In the genomic region with DNA sequence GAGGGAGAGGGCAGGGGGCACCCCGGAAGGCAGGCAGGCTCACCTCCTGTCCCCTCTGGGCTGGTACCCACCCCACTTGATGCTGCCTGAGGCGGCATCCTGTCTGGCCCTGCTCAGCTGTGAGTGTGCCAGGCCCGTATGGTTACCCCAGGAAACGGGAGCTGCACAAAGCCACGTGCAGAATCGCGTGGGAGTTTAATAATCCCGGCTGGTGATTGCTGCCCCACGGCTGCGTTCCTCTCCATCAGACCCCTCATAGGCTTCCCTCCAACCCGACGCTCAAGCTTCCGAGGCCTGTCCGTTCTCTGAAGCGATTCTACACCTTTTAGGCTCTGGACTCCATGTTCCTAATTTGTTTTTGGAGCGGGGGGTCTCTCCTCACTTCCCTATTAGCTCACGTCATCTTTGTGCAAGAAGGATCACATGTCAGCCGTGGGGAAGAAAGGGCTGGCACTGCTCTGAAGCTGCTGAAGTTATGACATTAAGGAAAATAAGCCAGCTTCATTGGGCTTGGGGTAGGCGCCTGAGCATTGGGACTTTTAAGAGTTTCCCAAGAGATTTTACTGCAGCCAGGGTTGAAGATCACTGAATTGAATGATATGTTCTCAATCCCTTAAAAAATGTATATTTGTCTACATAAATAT, we compare ENCODE assay signal across 17 cellular contexts. TPM values are rescaled to one million over a fixed set of nuclear protein-coding genes. Genes with fewer than 3 reads are reported as not detected.
DNase-seq lines count a peak whose midpoint lies in the region; ATAC-seq, FAIRE-seq and TF ChIP-seq lines count a peak whose summit lies in the region.
"Had no signal": no experiment of that assay in that cellular context is flagged by ENCODE, and none has a peak within 500 bp of the region (broad histone marks: within the 10 kb centered on the region; RNA-seq: fewer than 3 reads in every experiment).

No MANE protein-coding gene starts in this region.

- H3K27me3 ChIP-seq in astrocyte (ENCODE audit: insufficient read depth, low read length) (no peaks in the 10 kb centered on the region), iPS-15b (ENCODE audit: control insufficient read depth, insufficient read depth, low read length) (no peaks in the 10 kb centered on the region), pancreas (no peaks in the 10 kb centered on the region)
- H3K27me3 ChIP-seq: ovary, thyroid gland had no signal

- ATAC-seq in pancreas, result peak; percentile 38 to 58 (median 46)
- ATAC-seq in GM18909 (IDR thresholded peaks at IDR 0.05; ENCODE audit: poor library complexity, unreplicated experiment), result no peak
- ATAC-seq: lower lobe of right lung had no signal

- H3K27me3 Mint-ChIP-seq in astrocyte (ENCODE audit: low read depth, unreplicated experiment), result peaks cover 13% of the 10 kb centered on the region

- intact Hi-C loops in pancreas (cut with DNase I), result no loop called here

- peak overlapping the region; percentile 72 for H2AFZ ChIP-seq in astrocyte (ENCODE audit: low read depth, low read length)

- H3K4me3 Mint-ChIP-seq in astrocyte (ENCODE audit: unreplicated experiment), result peak overlapping the region; percentile 84
- H3K4me3 Mint-ChIP-seq: central memory CD8-positive, alpha-beta T cell had no signal

- no peaks in the 10 kb centered on the region for H3K36me3 Mint-ChIP-seq in astrocyte (ENCODE audit: low read depth, unreplicated experiment)

- no peak for TF ChIP-seq CTCF in astrocyte (IDR thresholded peaks at IDR 0.05; ENCODE audit: insufficient read depth, low read depth, low read length)
- no peak for TF ChIP-seq CTCF in pancreas (IDR thresholded peaks at IDR 0.05)

- H3K4me1 Mint-ChIP-seq in astrocyte (ENCODE audit: low read depth, unreplicated experiment), result peaks cover 18% of the 10 kb centered on the region
- H3K4me1 Mint-ChIP-seq: central memory CD8-positive, alpha-beta T cell had no signal

- no peaks in the 10 kb centered on the region for H3K9me3 Mint-ChIP-seq in astrocyte (ENCODE audit: unreplicated experiment)
- H3K9me3 Mint-ChIP-seq: central memory CD8-positive, alpha-beta T cell had no signal

- peak; percentile 31 for DNase-seq in ELR (ENCODE audit: low read depth)
- no peak for DNase-seq in astrocyte (ENCODE audit: low read depth)
- no peak for DNase-seq in pancreas
- DNase-seq in DMS114 treated with DMSO at 0.1 percent for 48 hours (lab: John Stamatoyannopoulos, UW; ENCODE audit: unreplicated experiment), result no peak
- DNase-seq in SKM-1 (lab: John Stamatoyannopoulos, UW; ENCODE audit: unreplicated experiment), result no peak
- no peak for DNase-seq in NCI-H2029 (lab: John Stamatoyannopoulos, UW)
- DNase-seq: activated gamma-delta T cell, AML-193, lower lobe of right lung, NCI-H1105, NCI-H446, thyroid gland, WERI-Rb-1 had no signal

- H3K4me2 ChIP-seq in astrocyte (ENCODE audit: low read length), result peak overlapping the region; percentile 87

- H3K9me3 ChIP-seq in astrocyte (ENCODE audit: insufficient read depth, low read depth, low read length) (no peaks in the 10 kb centered on the region), iPS-15b (ENCODE audit: control insufficient read depth, insufficient read depth, low read length) (no peaks in the 10 kb centered on the region), pancreas (no peaks in the 10 kb centered on the region)
- H3K9me3 ChIP-seq: lower lobe of right lung, ovary, thyroid gland had no signal

- no peak for FAIRE-seq in astrocyte (lab: Jason Lieb, UNC)
- no peak for FAIRE-seq in pancreas (lab: Jason Lieb, UNC)

- no peak overlapping the region for H3K4me3 ChIP-seq in astrocyte (ENCODE audit: insufficient read depth, low read depth, low read length)
- H3K4me3 ChIP-seq in iPS-15b (ENCODE audit: low read depth, low read length), result peak overlapping the region; percentile 64
- peak overlapping the region in 2 of 4 donors; percentile 40 to 48 for H3K4me3 ChIP-seq in pancreas
- H3K4me3 ChIP-seq: lower lobe of right lung had no signal

- H4K20me1 ChIP-seq in astrocyte (ENCODE audit: insufficient read depth, low read length), result no peaks in the 10 kb centered on the region

- H3K27ac Mint-ChIP-seq in astrocyte (ENCODE audit: unreplicated experiment), result no peak overlapping the region

- no peaks in the 10 kb centered on the region for H3K79me2 ChIP-seq in astrocyte (ENCODE audit: insufficient read depth, low read length)

- 61 to 69% methylated on average over 19 of the region's 19 CpGs for whole genome bisulfite sequencing in pancreas, 2 donors

- H3K36me3 ChIP-seq in astrocyte (ENCODE audit: insufficient read depth, low read length) (no peaks in the 10 kb centered on the region), iPS-15b (ENCODE audit: control insufficient read depth, insufficient read depth, low read length) (no peaks in the 10 kb centered on the region), pancreas (no peaks in the 10 kb centered on the region)
- H3K36me3 ChIP-seq: lower lobe of right lung, ovary, thyroid gland, WERI-Rb-1 had no signal

- H3K9ac ChIP-seq in astrocyte (ENCODE audit: low read length) (peak overlapping the region; percentile 7), iPS-15b (ENCODE audit: low read depth, low read length) (peak overlapping the region; percentile 39)

- no peak overlapping the region for H3K27ac ChIP-seq in astrocyte (ENCODE audit: low read depth, low read length)
- peak overlapping the region; percentile 27 to 72 (median 66) for H3K27ac ChIP-seq in pancreas
- H3K27ac ChIP-seq: lower lobe of right lung, ovary, thyroid gland, WERI-Rb-1 had no signal

- peaks cover 27% of the 10 kb centered on the region for H3K4me1 ChIP-seq in astrocyte (ENCODE audit: insufficient read depth, low read length)
- peaks cover 18% of the 10 kb centered on the region for H3K4me1 ChIP-seq in iPS-15b (ENCODE audit: control insufficient read depth, insufficient read depth, low read length)
- H3K4me1 ChIP-seq in pancreas, result peaks cover 0 to 6% (median 0%) of the 10 kb centered on the region in 3 donors
- H3K4me1 ChIP-seq: lower lobe of right lung had no signal

RNA-seq across cellular contexts. Expression of a gene that starts 1.1 kb away (rescaled TPM):
- total RNA-seq in astrocyte (2.2 and 2.5 TPM in 2 replicates), pancreas (1 to 10 TPM; 3.0 to 8.1 (median 4.7) TPM)
- polyA plus RNA-seq in pancreas, result 1 to 10 TPM; 2.0 to 2.6 TPM
